9 cellular contexts compared by ENCODE assay signal in the genomic region with DNA sequence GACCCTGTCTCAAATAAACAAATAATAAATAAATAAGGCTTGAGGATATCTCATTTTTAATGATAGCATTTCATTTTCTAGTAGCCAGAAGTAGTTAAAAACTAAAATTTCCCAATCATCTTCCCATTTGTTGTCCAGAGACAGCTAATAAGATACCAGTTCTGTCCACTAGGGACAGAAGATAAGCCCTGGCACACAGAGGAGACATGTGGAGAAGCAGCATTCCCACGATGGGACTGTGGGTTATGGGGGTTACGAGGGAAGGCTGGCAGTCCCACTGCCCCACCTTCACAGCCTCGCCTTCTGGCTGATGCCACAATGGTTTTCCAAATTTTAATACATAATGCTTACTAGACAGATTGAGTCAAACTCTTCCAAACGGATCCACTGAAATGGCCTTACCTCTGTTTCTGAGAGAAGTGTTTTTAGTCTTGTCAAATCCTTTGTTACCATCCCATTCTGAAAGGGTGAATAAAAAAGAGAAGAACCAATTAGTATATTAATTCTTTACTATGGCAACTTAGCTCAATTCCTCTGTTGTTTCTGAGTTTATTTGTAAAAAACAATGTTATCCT. TPM values are rescaled to one million over a fixed set of nuclear protein-coding genes. Genes with fewer than 3 reads are reported as not detected.
DNase-seq lines count a peak whose midpoint lies in the region; ATAC-seq and TF ChIP-seq lines count a peak whose summit lies in the region.
"Had no signal": no experiment of that assay in that cellular context is flagged by ENCODE, and none has a peak within 500 bp of the region (broad histone marks: within the 10 kb centered on the region; RNA-seq: fewer than 3 reads in every experiment).

No MANE protein-coding gene starts in this region.

- H3K9me3 ChIP-seq in mammary epithelial cell (replicated peaks; ENCODE audit: insufficient read depth, low read length), result no peaks in the 10 kb centered on the region

- no peak overlapping the region for H3K27ac Mint-ChIP-seq in neural crest cell (ENCODE audit: unreplicated experiment)
- H3K27ac Mint-ChIP-seq: dendritic cell treated with granulocyte-macrophage colony-stimulating factor and Interleukin-4, amounts not matched to agents 40 ng/mL and 50 ng/mL, for 4 days had no signal

- H3K27me3 ChIP-seq in KMS-11 (ENCODE audit: insufficient read depth, low read depth) (no peaks in the 10 kb centered on the region), mammary epithelial cell (ENCODE audit: insufficient read depth, low read length) (no peaks in the 10 kb centered on the region)

- ATAC-seq in GM18909 (IDR thresholded peaks at IDR 0.05; ENCODE audit: poor library complexity, unreplicated experiment) (no peak), HG03159 (IDR thresholded peaks at IDR 0.05; ENCODE audit: unreplicated experiment) (no peak), GM21390 (IDR thresholded peaks at IDR 0.05; ENCODE audit: unreplicated experiment) (no peak)

- H3K36me3 ChIP-seq in KMS-11 (ENCODE audit: insufficient read depth) (peaks cover 2% of the 10 kb centered on the region; the same call in 1 of the 2 replicates), mammary epithelial cell (ENCODE audit: insufficient read depth, low read length) (peaks cover 20% of the 10 kb centered on the region)

- peaks cover 8% of the 10 kb centered on the region for H3K36me3 Mint-ChIP-seq in neural crest cell (ENCODE audit: low read depth)

- H3K27me3 Mint-ChIP-seq in neural crest cell (ENCODE audit: low read depth), result no peaks in the 10 kb centered on the region
- H3K27me3 Mint-ChIP-seq: dendritic cell treated with granulocyte-macrophage colony-stimulating factor and Interleukin-4, amounts not matched to agents 40 ng/mL and 50 ng/mL, for 4 days had no signal

- dilution Hi-C loops in mammary epithelial cell (cut with HindIII; ENCODE audit: low sequenced_read_pairs), result no loop called here

- H3K4me1 ChIP-seq in KMS-11 (ENCODE audit: low read depth, poor library complexity, severe bottlenecking) (no peaks in the 10 kb centered on the region), mammary epithelial cell (ENCODE audit: insufficient read depth, low read length) (no peaks in the 10 kb centered on the region)

- no peak overlapping the region for H3K4me3 Mint-ChIP-seq in neural crest cell
- H3K4me3 Mint-ChIP-seq: dendritic cell treated with granulocyte-macrophage colony-stimulating factor and Interleukin-4, amounts not matched to agents 40 ng/mL and 50 ng/mL, for 4 days had no signal

- no peaks in the 10 kb centered on the region for H3K9me3 Mint-ChIP-seq in neural crest cell
- H3K9me3 Mint-ChIP-seq: dendritic cell treated with granulocyte-macrophage colony-stimulating factor and Interleukin-4, amounts not matched to agents 40 ng/mL and 50 ng/mL, for 4 days had no signal

- no peak overlapping the region for H3K4me3 ChIP-seq in KMS-11 (IDR thresholded peaks at IDR 0.05; ENCODE audit: insufficient read depth, low read depth, low read length)
- no peak overlapping the region for H3K4me3 ChIP-seq in mammary epithelial cell (replicated peaks in 1 of 3; ENCODE audit: insufficient read depth in 1 of 3, low read depth in 2 of 3, low read length in 3 of 3)

- no peak overlapping the region for H2AFZ ChIP-seq in KMS-11 (ENCODE audit: low read depth)
- no peak overlapping the region for H2AFZ ChIP-seq in mammary epithelial cell (ENCODE audit: low read depth, low read length)

- H3K9ac ChIP-seq in KMS-11 (no peak overlapping the region), mammary epithelial cell (ENCODE audit: insufficient read depth, low read length) (no peak overlapping the region)

- CTCF ChIA-PET in mammary epithelial cell (lab: Charles Lee; ENCODE audit: low non-redundant PET), result interaction anchor here (0.6 to 0.7 kb wide), 2 partner anchors 80 to 90 kb away, joined by 4 to 6 read pairs; no protein-coding TSS in a partner anchor

- intact Hi-C loops in mammary epithelial cell (cut with micrococcal nuclease), result loop anchor here (5.0 kb wide), 1 partner anchor 136 kb away; no protein-coding TSS in a partner anchor

- H3K4me1 Mint-ChIP-seq in neural crest cell, result no peaks in the 10 kb centered on the region

- H3K79me2 ChIP-seq in KMS-11 (ENCODE audit: insufficient read depth, low read depth) (peaks cover 5% of the 10 kb centered on the region; the same call in 1 of the 2 replicates), mammary epithelial cell (ENCODE audit: insufficient read depth, low read length) (peaks cover 24% of the 10 kb centered on the region)

- no peak overlapping the region for H3K27ac ChIP-seq in KMS-11
- no peak overlapping the region for H3K27ac ChIP-seq in mammary epithelial cell (ENCODE audit: insufficient read depth, low read depth, low read length)

- peak; percentile 79 for TF ChIP-seq CTCF in KMS-11 (conservative IDR thresholded peaks at IDR 0.05; ENCODE audit: low read depth, low read length)
- TF ChIP-seq CTCF in mammary epithelial cell (conservative IDR thresholded peaks at IDR 0.05 in 1 of 2, IDR thresholded peaks at IDR 0.05 in 1 of 2; ENCODE audit: extremely low read depth in 1 of 2, insufficient read depth in 1 of 2, low read depth in 1 of 2, low read length in 2 of 2), result peak; percentile 52 to 61
- peak; percentile 64 for TF ChIP-seq CTCF in neural crest cell (conservative IDR thresholded peaks at IDR 0.05)

- in situ Hi-C loops in mammary epithelial cell (cut with MboI; ENCODE audit: low sequenced_read_pairs in 2 of 2), result no loop called here

- no TSS peak for BruUV-seq in mammary epithelial cell (replicated peaks; lab: Mats Ljungman, UMichigan)

- H3K4me2 ChIP-seq in KMS-11, result no peak overlapping the region
- H3K4me2 ChIP-seq in mammary epithelial cell (ENCODE audit: insufficient read depth, low read depth, low read length), result no peak overlapping the region

- H4K20me1 ChIP-seq in KMS-11 (ENCODE audit: insufficient read depth) (no peaks in the 10 kb centered on the region), mammary epithelial cell (ENCODE audit: insufficient read depth, low read length) (no peaks in the 10 kb centered on the region)

- DNase-seq in ELR (ENCODE audit: low read depth), result peak; percentile 53
- no peak for DNase-seq in mammary epithelial cell
- no peak for DNase-seq in neural crest cell (ENCODE audit: low read depth, low spot score)
- no peak for DNase-seq in NCI-H187 treated with DMSO at 0.1 percent for 48 hours (lab: John Stamatoyannopoulos, UW)

- 77% methylated on average over 4 of the region's 4 CpGs for WGBS in mammary epithelial cell (ENCODE audit: low coverage, missing lambda C conversion rate)

RNA-seq across cellular contexts. Expression of gene HELZ, which starts 44.2 kb away (rescaled TPM):
- total RNA-seq in mammary epithelial cell (10 to 100 TPM; 51.3 to 62.5 TPM), neural crest cell (39.1 and 41.7 TPM in 2 replicates)
- 11.9 TPM for polyA plus RNA-seq in mammary epithelial cell
- 38.6 TPM for polyA minus RNA-seq in mammary epithelial cell
